In genomic region chr1:37930246-37931142, GRCh38 we compare ENCODE assay signal across 8 cellular contexts. TPM values are rescaled to one million over a fixed set of nuclear protein-coding genes. Genes with fewer than 3 reads are reported as not detected.
DNase-seq lines count a peak whose midpoint lies in the region; ATAC-seq and TF ChIP-seq lines count a peak whose summit lies in the region.

No MANE protein-coding gene starts in this region.

- no peaks in the 10 kb centered on the region for H3K9me2 ChIP-seq in hepatocyte (replicated peaks; ENCODE audit: insufficient read depth)

- H4K20me1 ChIP-seq in hepatocyte (ENCODE audit: insufficient read depth, poor library complexity, severe bottlenecking): no peaks in the 10 kb centered on the region

- DNase-seq in LNCaP clone FGC (ENCODE audit: low read depth): no peak
- peak; percentile 52 for DNase-seq in activated T-cell treated with anti-CD3 and anti-CD28 coated beads, Interleukin-2, amount 50 U/mL, for 24 hours
- DNase-seq in hepatocyte (ENCODE audit: low spot score): peak; percentile 62
- DNase-seq in stimulated activated CD4-positive, alpha-beta T cell treated with anti-CD3 and anti-CD28 coated beads, Interleukin-4, amount 100 ng/mL, for 24 hours: peak; percentile 45
- no peak for DNase-seq in T-helper 9 cell
- no peak for DNase-seq in OCI-M1 (lab: John Stamatoyannopoulos, UW)

- no peak for ATAC-seq in GM21367 (IDR thresholded peaks at IDR 0.05; ENCODE audit: unreplicated experiment)

- H3K27me3 Mint-ChIP-seq in activated T-cell treated with anti-CD3 and anti-CD28 coated beads, Interleukin-2, amount 50 U/mL, for 24 hours: no peaks in the 10 kb centered on the region

- H3K27ac ChIP-seq in ACC112 (ENCODE audit: low read depth, low read length) (peak overlapping the region; percentile 11; the same call in 1 of the 2 replicates), hepatocyte (peak overlapping the region; percentile 44)

- no peak overlapping the region for H2AFZ ChIP-seq in ACC112 (ENCODE audit: low read length, unreplicated experiment)
- H2AFZ ChIP-seq in hepatocyte: no peak overlapping the region

- H3K4me2 ChIP-seq in hepatocyte: peak overlapping the region; percentile 78

- H3K27me3 ChIP-seq in ACC112 (ENCODE audit: insufficient read depth, low read length): no peaks in the 10 kb centered on the region
- no peaks in the 10 kb centered on the region for H3K27me3 ChIP-seq in hepatocyte

- H3K79me2 ChIP-seq in ACC112 (ENCODE audit: control insufficient read depth, insufficient read depth, low read length, unreplicated experiment) (peaks cover 26% of the 10 kb centered on the region), hepatocyte (peaks cover 37% of the 10 kb centered on the region)

- H3K36me3 ChIP-seq in ACC112 (ENCODE audit: insufficient read depth, low read length) (no peaks in the 10 kb centered on the region), hepatocyte (replicated peaks; ENCODE audit: insufficient read depth, low read depth) (no peaks in the 10 kb centered on the region)

- peaks cover 24% of the 10 kb centered on the region for H3K36me3 Mint-ChIP-seq in activated T-cell treated with anti-CD3 and anti-CD28 coated beads, Interleukin-2, amount 50 U/mL, for 24 hours (ENCODE audit: low read depth)

- H3K27ac Mint-ChIP-seq in activated T-cell treated with anti-CD3 and anti-CD28 coated beads, Interleukin-2, amount 50 U/mL, for 24 hours: peak overlapping the region; percentile 91

- WGBS in hepatocyte (ENCODE audit: low lambda C conversion rate, missing lambda C conversion rate): 74% methylated on average over 13 of the region's 13 CpGs

- H3K9me3 ChIP-seq in hepatocyte (ENCODE audit: low read depth): no peaks in the 10 kb centered on the region

- peaks cover 56% of the 10 kb centered on the region for H3K4me1 Mint-ChIP-seq in activated T-cell treated with anti-CD3 and anti-CD28 coated beads, Interleukin-2, amount 50 U/mL, for 24 hours (ENCODE audit: low read depth)

- TF ChIP-seq CTCF in LNCaP clone FGC (IDR thresholded peaks at IDR 0.05; ENCODE audit: control insufficient read depth, extremely low read depth, insufficient read depth) (no peak), hepatocyte (IDR thresholded peaks at IDR 0.05; ENCODE audit: poor library complexity) (no peak)

- peak overlapping the region; percentile 89 for H3K4me3 Mint-ChIP-seq in activated T-cell treated with anti-CD3 and anti-CD28 coated beads, Interleukin-2, amount 50 U/mL, for 24 hours

- H3K4me1 ChIP-seq in ACC112 (ENCODE audit: control insufficient read depth, insufficient read depth, low read length, unreplicated experiment): peaks cover 17% of the 10 kb centered on the region
- no peaks in the 10 kb centered on the region for H3K4me1 ChIP-seq in hepatocyte (ENCODE audit: insufficient read depth)

- H3K4me3 ChIP-seq in ACC112 (ENCODE audit: low read depth, low read length) (peak overlapping the region; percentile 83), LNCaP clone FGC (ENCODE audit: low read depth, low read length) (peak overlapping the region; percentile 61), hepatocyte (no peak overlapping the region)

- H3K9me3 Mint-ChIP-seq in activated T-cell treated with anti-CD3 and anti-CD28 coated beads, Interleukin-2, amount 50 U/mL, for 24 hours: no peaks in the 10 kb centered on the region

RNA-seq across cellular contexts. Expression of gene INPP5B, which starts 16.4 kb away (rescaled TPM):
- total RNA-seq in hepatocyte: 16.3 and 18.3 TPM in 2 replicates
- polyA plus RNA-seq in hepatocyte: 6.1 and 9.3 TPM in 2 replicates

RNA-seq across cellular contexts. Expression of gene SF3A3, which starts 59.3 kb away (rescaled TPM):
- total RNA-seq in hepatocyte: 48.8 and 51.3 TPM in 2 replicates
- 40.9 and 52.8 TPM in 2 replicates for polyA plus RNA-seq in hepatocyte

Comparison
In these comparisons a context has a peak if more than half of its experiments do, and no peak if none do; other contexts are left out.
1. DNase-seq: peak in activated T-cell treated with anti-CD3 and anti-CD28 coated beads, Interleukin-2, amount 50 U/mL, for 24 hours (single experiment), hepatocyte (single experiment) and stimulated activated CD4-positive, alpha-beta T cell treated with anti-CD3 and anti-CD28 coated beads, Interleukin-4, amount 100 ng/mL, for 24 hours (single experiment); none in LNCaP clone FGC (single experiment), T-helper 9 cell (single experiment) and OCI-M1 (single experiment).